1 cellular context compared by ENCODE assay signal in genomic region chr11:9953994-9954626, GRCh38.
TF ChIP-seq lines count a peak whose summit lies in the region.

No MANE protein-coding gene starts in this region.

TF ChIP-seq in GM23338, 12 proteins besides CTCF, POLR2A, EP300 and RAD21 (continued from another document):
- TF ChIP-seq ZNF462 (CRISPR knock-in tag; IDR thresholded peaks at IDR 0.05) = no peak
- no peak for TF ChIP-seq POLR2AphosphoS5 (IDR thresholded peaks at IDR 0.05; ENCODE audit: low read depth)
- no peak for TF ChIP-seq JUNB (IDR thresholded peaks at IDR 0.05; ENCODE audit: unreplicated experiment)
- no peak for TF ChIP-seq ZNF331 (CRISPR knock-in tag; IDR thresholded peaks at IDR 0.05; ENCODE audit: low read depth)
